Comparison of ENCODE assay signal across 19 cellular contexts in the genomic region with DNA sequence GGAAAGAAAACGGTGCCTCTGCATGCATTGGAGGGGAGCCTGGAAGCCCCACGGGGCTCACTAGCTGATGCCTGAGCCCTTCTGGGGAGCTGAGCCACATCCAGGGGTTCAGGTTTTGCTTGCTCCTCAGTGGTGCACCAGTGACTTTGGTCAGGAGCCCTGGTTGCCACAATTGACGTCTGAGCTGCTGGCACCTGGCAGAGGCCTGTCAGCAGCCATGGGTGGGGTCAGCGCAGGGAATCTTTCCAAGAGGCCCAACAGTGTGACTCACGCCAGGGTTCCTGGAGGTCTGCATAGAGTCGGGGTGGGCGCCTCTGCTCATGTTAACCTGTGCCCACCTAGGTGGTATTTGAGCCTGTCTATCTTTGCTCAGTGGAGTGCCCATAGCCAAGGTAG.
"Had no signal": no experiment of that assay in that cellular context is flagged by ENCODE, and none has a peak within 500 bp of the region (broad histone marks: within the 10 kb centered on the region; RNA-seq: fewer than 3 reads in every experiment).

No MANE protein-coding gene starts in this region.

- H3K4me3 ChIP-seq: suprapubic skin, upper lobe of left lung had no signal

- ATAC-seq: activated T-cell treated with anti-CD3 and anti-CD28 coated beads, Interleukin-2, amount 50 U/mL, for 4 hours; left colon; naive thymus-derived CD4-positive, alpha-beta T cell had no signal

- H3K9me3 ChIP-seq: suprapubic skin, upper lobe of left lung had no signal

- H3K9me3 Mint-ChIP-seq: activated naive CD8-positive, alpha-beta T cell treated with anti-CD3 and anti-CD28 coated beads for 36 hours; activated T-cell treated with anti-CD3 and anti-CD28 coated beads, Interleukin-2, amount 50 U/mL, for 4 hours; brain; naive thymus-derived CD4-positive, alpha-beta T cell had no signal

- H3K27ac Mint-ChIP-seq: activated naive CD8-positive, alpha-beta T cell treated with anti-CD3 and anti-CD28 coated beads for 36 hours had no signal

- H3K27me3 ChIP-seq: suprapubic skin, upper lobe of left lung had no signal

- H3K36me3 Mint-ChIP-seq: activated naive CD8-positive, alpha-beta T cell treated with anti-CD3 and anti-CD28 coated beads for 36 hours had no signal

- DNase-seq: activated CD4-positive, alpha-beta T cell treated with anti-CD3 and anti-CD28 coated beads, Interleukin-2, amount 50 U/mL, for 4 hours; activated CD4-positive, CD25-positive, alpha-beta regulatory T cell treated with anti-CD3 and anti-CD28 coated beads, Interleukin-2, amount 50 U/mL, for 72 hours; activated effector memory CD4-positive, alpha-beta T cell treated with anti-CD3 and anti-CD28 coated beads, Interleukin-2, amount 50 U/mL, for 16 hours; activated naive CD8-positive, alpha-beta T cell treated with anti-CD3 and anti-CD28 coated beads for 36 hours; activated T-cell treated with anti-CD3 and anti-CD28 coated beads, Interleukin-2, amount 50 U/mL, for 4 hours; amygdala; cortex of kidney; effector CD4-positive, alpha-beta T cell; head of caudate nucleus; left colon; naive thymus-derived CD4-positive, alpha-beta T cell; retina; small intestine; stimulated activated CD4-positive, alpha-beta T cell treated with anti-CD3 and anti-CD28 coated beads, Interleukin-4, amount 100 ng/mL, for 4 hours; stimulated activated CD8-positive, alpha-beta memory T cell treated with anti-CD3 and anti-CD28 coated beads, Interleukin-4, amount 100 ng/mL, for 48 hours; stimulated activated naive CD4-positive, alpha-beta T cell treated with Interleukin-2 at 50 U/mL for 16 hours; upper lobe of left lung had no signal

- H3K27ac ChIP-seq: suprapubic skin, upper lobe of left lung had no signal
